In genomic region chr9:35842795-35843194, GRCh38 we compare ENCODE assay signal across 18 cellular contexts. TPM values are rescaled to one million over a fixed set of nuclear protein-coding genes. Genes with fewer than 3 reads are reported as not detected.
DNase-seq lines count a peak whose midpoint lies in the region; ATAC-seq, FAIRE-seq and TF ChIP-seq lines count a peak whose summit lies in the region.
"Had no signal": no experiment of that assay in that cellular context is flagged by ENCODE, and none has a peak within 500 bp of the region (broad histone marks: within the 10 kb centered on the region; RNA-seq: fewer than 3 reads in every experiment).

No MANE protein-coding gene starts in this region.

- H2AFZ ChIP-seq in MM.1S (ENCODE audit: low read length), result peak overlapping the region; percentile 31

- H4K20me1 ChIP-seq in MM.1S (ENCODE audit: insufficient read depth, low read length), result no peaks in the 10 kb centered on the region

- peaks cover 2 to 11% (median 5%) of the 10 kb centered on the region in 3 donors for H3K36me3 Mint-ChIP-seq in CD8-positive, alpha-beta memory T cell

- H3F3A ChIP-seq in MM.1S (ENCODE audit: insufficient read depth, low read length), result peaks cover 15% of the 10 kb centered on the region

- intact Hi-C loops in left ventricle myocardium superior (cut with micrococcal nuclease), result no loop called here

- peaks cover 53% of the 10 kb centered on the region for H3K4me1 ChIP-seq in MM.1S (ENCODE audit: low read length)
- peaks cover 18% of the 10 kb centered on the region for H3K4me1 ChIP-seq in CD8-positive, alpha-beta memory T cell (ENCODE audit: insufficient read depth, low read length)

- H3K4me2 ChIP-seq in MM.1S (ENCODE audit: low read depth, low read length), result peak overlapping the region; percentile 61

- no peaks in the 10 kb centered on the region for H3K9me3 Mint-ChIP-seq in CD8-positive, alpha-beta memory T cell

- H3K9me3 ChIP-seq in MM.1S (replicated peaks; ENCODE audit: insufficient read depth, low read length), result no peaks in the 10 kb centered on the region
- H3K9me3 ChIP-seq in CD8-positive, alpha-beta memory T cell (ENCODE audit: low read length), result no peaks in the 10 kb centered on the region

- H3K27me3 ChIP-seq in GM06990 (replicated peaks; ENCODE audit: control insufficient read depth, insufficient read depth, low read length) (no peaks in the 10 kb centered on the region), MM.1S (replicated peaks; ENCODE audit: insufficient read depth, low read length) (no peaks in the 10 kb centered on the region)
- no peaks in the 10 kb centered on the region for H3K27me3 ChIP-seq in CD8-positive, alpha-beta memory T cell (ENCODE audit: insufficient read depth, low read length, poor library complexity, severe bottlenecking)

- peak overlapping the region in 1 of 8 donors; percentile 21 for H3K27ac Mint-ChIP-seq in CD8-positive, alpha-beta memory T cell
- H3K27ac Mint-ChIP-seq: activated CD4-positive, alpha-beta T cell treated with anti-CD3 and anti-CD28 coated beads for 36 hours had no signal

- no peak overlapping the region for H3K4me3 Mint-ChIP-seq in CD8-positive, alpha-beta memory T cell
- H3K4me3 Mint-ChIP-seq: activated CD4-positive, alpha-beta T cell treated with anti-CD3 and anti-CD28 coated beads for 36 hours had no signal

- H3K4me1 Mint-ChIP-seq in CD8-positive, alpha-beta memory T cell, result peaks cover 16 to 17% (median 16%) of the 10 kb centered on the region in 3 donors

- H3K36me3 ChIP-seq in GM06990 (ENCODE audit: control insufficient read depth, insufficient read depth, low read length), result no peaks in the 10 kb centered on the region
- no peaks in the 10 kb centered on the region for H3K36me3 ChIP-seq in MM.1S (replicated peaks; ENCODE audit: insufficient read depth, low read length)
- no peaks in the 10 kb centered on the region for H3K36me3 ChIP-seq in CD8-positive, alpha-beta memory T cell (ENCODE audit: insufficient read depth, low read length)

- no peaks in the 10 kb centered on the region for H3K79me2 ChIP-seq in MM.1S (ENCODE audit: low read length)

- ATAC-seq in HG02798 (IDR thresholded peaks at IDR 0.05; ENCODE audit: poor library complexity, unreplicated experiment) (peak; percentile 86), HG02938 (IDR thresholded peaks at IDR 0.05; ENCODE audit: unreplicated experiment) (no peak), left ventricle myocardium superior (no peak)
- ATAC-seq: activated CD4-positive, alpha-beta T cell treated with anti-CD3 and anti-CD28 coated beads for 36 hours; SK-N-SH treated with all-trans-retinoic acid at 6 μM for 48 hours had no signal

- no peaks in the 10 kb centered on the region for H3K27me3 Mint-ChIP-seq in CD8-positive, alpha-beta memory T cell
- H3K27me3 Mint-ChIP-seq: activated CD4-positive, alpha-beta T cell treated with anti-CD3 and anti-CD28 coated beads for 36 hours had no signal

- POLR2A ChIA-PET in CD8-positive, alpha-beta memory T cell (lab: Charles Lee), result no interaction called here

- DNase-seq in GM06990 (ENCODE audit: extremely low read depth, insufficient read length) (peak; percentile 42), GM19239 (ENCODE audit: insufficient read length, low spot score) (peak; percentile 76), MM.1S (peak; percentile 81), SHP77 treated with DMSO at 0.1 percent for 48 hours (lab: John Stamatoyannopoulos, UW) (no peak), left ventricle myocardium superior (no peak)
- no peak for DNase-seq in CD8-positive, alpha-beta memory T cell
- DNase-seq: activated CD4-positive, alpha-beta T cell treated with anti-CD3 and anti-CD28 coated beads for 36 hours; activated gamma-delta T cell treated with Interleukin-2 at 50 U/mL for 16 hours; EL; NCI-H1092; NCI-H82 had no signal

- CTCF ChIA-PET in CD8-positive, alpha-beta memory T cell (lab: Charles Lee), result interaction anchor here (1.8 kb wide), 1 partner anchor 17 kb away, joined by 5 read pairs; no protein-coding TSS in a partner anchor

- no peak overlapping the region for H3K9ac ChIP-seq in MM.1S (ENCODE audit: low read length)

- FAIRE-seq in GM19239 (lab: Jason Lieb, UNC), result peak; percentile 84

- peak overlapping the region; percentile 47; the same call in 1 of the 2 replicates for H3K27ac ChIP-seq in MM.1S (ENCODE audit: low read length)
- no peak overlapping the region for H3K27ac ChIP-seq in CD8-positive, alpha-beta memory T cell (ENCODE audit: low read depth, low read length)
- H3K27ac ChIP-seq: cardiac muscle cell had no signal

- H3K9me2 ChIP-seq in MM.1S (replicated peaks; ENCODE audit: insufficient read depth, low read length), result no peaks in the 10 kb centered on the region

- H3K4me3 ChIP-seq in GM06990 (replicated peaks; ENCODE audit: low read depth, low read length) (no peak overlapping the region), MM.1S (ENCODE audit: low read length) (no peak overlapping the region)
- H3K4me3 ChIP-seq in CD8-positive, alpha-beta memory T cell (ENCODE audit: low read length), result no peak overlapping the region
- H3K4me3 ChIP-seq: cardiac muscle cell had no signal

- TF ChIP-seq CTCF in GM06990 (IDR thresholded peaks at IDR 0.05; ENCODE audit: insufficient read depth, low read length, poor library complexity, severe bottlenecking) (no peak), MM.1S (IDR thresholded peaks at IDR 0.05; ENCODE audit: low read length) (no peak)

RNA-seq across cellular contexts. Expression of gene TMEM8B, which starts 13.8 kb away (rescaled TPM):
- 1 to 10 TPM; 2.1 to 3.0 TPM for total RNA-seq in CD8-positive, alpha-beta memory T cell
- 3.0 TPM for polyA plus RNA-seq in CD8-positive, alpha-beta memory T cell
- total RNA-seq in left ventricle myocardium superior, result 15.9 TPM

RNA-seq across cellular contexts. Expression of gene FAM221B, which starts 14.3 kb away (rescaled TPM):
- not detected for total RNA-seq in CD8-positive, alpha-beta memory T cell
- polyA plus RNA-seq in CD8-positive, alpha-beta memory T cell, result not detected
- total RNA-seq in left ventricle myocardium superior, result not detected
- total RNA-seq: activated CD4-positive, alpha-beta T cell treated with anti-CD3 and anti-CD28 coated beads for 36 hours; cardiac muscle cell; mononuclear cell; renal cortical epithelial cell had no signal

RNA-seq across cellular contexts. Expression of gene OR13J1, which starts 27.4 kb away (rescaled TPM):
- total RNA-seq in CD8-positive, alpha-beta memory T cell, result not detected
- not detected for polyA plus RNA-seq in CD8-positive, alpha-beta memory T cell
- not detected for total RNA-seq in left ventricle myocardium superior
- total RNA-seq: activated CD4-positive, alpha-beta T cell treated with anti-CD3 and anti-CD28 coated beads for 36 hours; cardiac muscle cell; mononuclear cell; renal cortical epithelial cell had no signal
- polyA plus RNA-seq: cardiac muscle cell, thymus had no signal

RNA-seq across cellular contexts. Expression of gene HINT2, which starts 28.0 kb away (rescaled TPM):
- total RNA-seq in CD8-positive, alpha-beta memory T cell, result 10 to 100 TPM; 65.1 to 71.7 TPM
- 69.4 TPM for polyA plus RNA-seq in CD8-positive, alpha-beta memory T cell
- total RNA-seq in left ventricle myocardium superior, result 75.8 TPM

RNA-seq across cellular contexts. Expression of gene SPAG8, which starts 30.7 kb away (rescaled TPM):
- total RNA-seq in CD8-positive, alpha-beta memory T cell, result 1 to 10 TPM in 1 of 2 experiments, under 1 TPM in 1; 0.98 to 1.8 TPM
- polyA plus RNA-seq in CD8-positive, alpha-beta memory T cell, result 0.79 TPM
- 3.2 TPM for total RNA-seq in left ventricle myocardium superior

Comparison
In these comparisons a context has a peak if more than half of its experiments do, and no peak if none do; other contexts are left out.
1. DNase-seq: peak in GM06990 (single experiment), GM19239 (single experiment) and MM.1S (single experiment); none in SHP77 treated with DMSO at 0.1 percent for 48 hours (single experiment), CD8-positive, alpha-beta memory T cell (0 of 5) and left ventricle myocardium superior (single experiment).